Comparison of ENCODE assay signal across 10 cellular contexts in the genomic region with DNA sequence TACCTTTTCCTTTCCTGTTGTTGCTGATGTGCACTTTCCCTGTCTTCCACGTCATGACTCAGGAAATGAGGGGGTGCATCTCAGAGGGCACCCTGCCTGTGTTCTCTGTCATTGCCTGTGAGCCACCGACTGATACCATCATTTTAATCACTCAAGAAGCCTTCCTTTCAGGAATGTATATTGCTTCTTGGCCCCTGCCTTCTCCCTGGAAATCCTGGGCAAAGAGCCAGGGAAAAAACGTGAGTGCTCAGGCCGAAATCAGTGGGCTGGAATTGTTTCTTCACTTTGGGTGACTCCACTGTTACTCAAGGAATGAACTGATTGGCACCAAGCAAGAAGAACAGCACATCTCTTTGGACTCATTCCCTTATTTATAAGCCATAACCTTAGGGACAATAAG.
DNase-seq lines count a peak whose midpoint lies in the region; ATAC-seq lines count a peak whose summit lies in the region.
"Had no signal": no experiment of that assay in that cellular context is flagged by ENCODE, and none has a peak within 500 bp of the region (broad histone marks: within the 10 kb centered on the region; RNA-seq: fewer than 3 reads in every experiment).

No MANE protein-coding gene starts in this region.

- ATAC-seq in GM19452 (IDR thresholded peaks at IDR 0.05; ENCODE audit: unreplicated experiment) (no peak), left ventricle myocardium superior (no peak), GM21515 (IDR thresholded peaks at IDR 0.05; ENCODE audit: unreplicated experiment) (no peak)
- ATAC-seq: left lung had no signal

- intact Hi-C loops in left ventricle myocardium superior (cut with micrococcal nuclease) = no loop called here

- DNase-seq in EH (ENCODE audit: low read depth) (peak; percentile 94), NCI-H226 (peak; percentile 79), dermis blood vessel endothelial cell (peak; percentile 66), pulmonary artery endothelial cell (ENCODE audit: low read depth, low spot score) (peak; percentile 33), left ventricle myocardium superior (no peak)
- no peak for DNase-seq in activated CD8-positive, alpha-beta memory T cell treated with anti-CD3 and anti-CD28 coated beads, Interleukin-2, amount 50 U/mL, for 4 hours
- DNase-seq: left lung, MV-4-11 had no signal

Comparison
In these comparisons a context has a peak if more than half of its experiments do, and no peak if none do; other contexts are left out.
1. DNase-seq: peak in EH (single experiment), NCI-H226 (single experiment), dermis blood vessel endothelial cell (single experiment) and pulmonary artery endothelial cell (single experiment); none in activated CD8-positive, alpha-beta memory T cell treated with anti-CD3 and anti-CD28 coated beads, Interleukin-2, amount 50 U/mL, for 4 hours (single experiment) and left ventricle myocardium superior (single experiment).